In the genomic region with DNA sequence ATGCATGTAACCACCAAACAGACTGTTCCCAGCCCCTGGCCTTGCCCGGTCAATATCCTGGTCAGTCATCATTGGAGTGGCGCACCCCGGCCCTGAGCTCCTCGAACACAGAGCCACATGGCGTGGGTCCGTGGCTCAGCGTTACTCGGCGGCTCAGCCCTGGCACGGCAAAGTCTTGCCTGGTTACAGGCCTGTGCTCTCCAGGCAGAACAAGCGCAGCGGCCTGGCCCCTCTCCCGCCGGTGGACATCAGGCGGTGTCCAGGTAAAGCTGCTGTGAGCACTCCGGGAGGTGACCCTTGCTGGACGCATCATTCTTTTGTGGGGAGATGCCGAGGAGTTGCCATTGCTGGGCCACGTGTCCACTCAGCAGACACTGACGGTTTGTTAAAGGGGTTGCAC, we compare ENCODE assay signal across 27 cellular contexts.
"Had no signal": no experiment of that assay in that cellular context is flagged by ENCODE, and none has a peak within 500 bp of the region (broad histone marks: within the 10 kb centered on the region; RNA-seq: fewer than 3 reads in every experiment).

No MANE protein-coding gene starts in this region.

- H3K27ac ChIP-seq: colonic mucosa, esophagus muscularis mucosa, foreskin keratinocyte, gastroesophageal sphincter, heart right ventricle, lower lobe of right lung, pancreas, right lobe of liver, testis, tibial artery had no signal

- ATAC-seq: foreskin keratinocyte; gastroesophageal sphincter; left ventricle myocardium superior; natural killer cell; pancreas; stimulated activated memory B cell treated with anti-CD40 and anti-IgM and Interleukin-4, amounts not matched to agents 10 μg/mL and 1 μg/mL and 100 μg/mL, for 72 hours; stimulated activated naive CD8-positive, alpha-beta T cell treated with anti-CD3 and anti-CD28 coated beads, Interleukin-15, Interleukin-2, amounts not matched to agents 100 U/mL and 50 U/mL, for 24 hours had no signal

- DNase-seq: colonic mucosa; effector CD8-positive, alpha-beta T cell; endodermal cell; foreskin keratinocyte; heart right ventricle; hippocampal formation; kidney glomerular epithelial cell; left ventricle myocardium superior; lower lobe of right lung; natural killer cell; retina; stimulated activated CD4-positive, alpha-beta T cell treated with anti-CD3 and anti-CD28 coated beads, Interleukin-2, amount 100 ng/mL, for 24 hours; stimulated activated CD4-positive, alpha-beta T cell treated with anti-CD3 and anti-CD28 coated beads, Interleukin-4, amount 100 ng/mL, for 24 hours; stimulated activated naive CD8-positive, alpha-beta T cell treated with anti-CD3 and anti-CD28 coated beads, Interleukin-15, Interleukin-2, amounts not matched to agents 100 U/mL and 50 U/mL, for 24 hours; substantia nigra; testis; tibial artery had no signal

- H3K27me3 Mint-ChIP-seq: dendritic cell treated with granulocyte-macrophage colony-stimulating factor and Interleukin-4, amounts not matched to agents 40 ng/mL and 50 ng/mL, for 4 days; stimulated activated memory B cell treated with anti-CD40 and anti-IgM and Interleukin-4, amounts not matched to agents 10 μg/mL and 1 μg/mL and 100 μg/mL, for 72 hours; type B pancreatic cell had no signal

- H3K27ac Mint-ChIP-seq: endodermal cell; natural killer cell; stimulated activated memory B cell treated with anti-CD40 and anti-IgM and Interleukin-4, amounts not matched to agents 10 μg/mL and 1 μg/mL and 100 μg/mL, for 72 hours; type B pancreatic cell had no signal

- FAIRE-seq: endothelial cell of umbilical vein, islet of Langerhans, pancreas had no signal

- H3K9me3 ChIP-seq: colonic mucosa, esophagus muscularis mucosa, gastroesophageal sphincter, lower lobe of right lung, pancreas, right lobe of liver, testis, tibial artery had no signal

- H3K27me3 ChIP-seq: colonic mucosa, esophagus muscularis mucosa, foreskin keratinocyte, gastroesophageal sphincter, heart right ventricle, pancreas, right lobe of liver, testis, tibial artery had no signal

- H3K4me2 ChIP-seq: smooth muscle cell had no signal

- H3K4me3 Mint-ChIP-seq: dendritic cell treated with granulocyte-macrophage colony-stimulating factor and Interleukin-4, amounts not matched to agents 40 ng/mL and 50 ng/mL, for 4 days; endodermal cell; natural killer cell; stimulated activated memory B cell treated with anti-CD40 and anti-IgM and Interleukin-4, amounts not matched to agents 10 μg/mL and 1 μg/mL and 100 μg/mL, for 72 hours; type B pancreatic cell had no signal

- H3K4me1 ChIP-seq: colonic mucosa, foreskin keratinocyte, pancreas had no signal

- H3K4me3 ChIP-seq: colonic mucosa, esophagus muscularis mucosa, gastroesophageal sphincter, heart right ventricle, lower lobe of right lung, pancreas, right lobe of liver, smooth muscle cell, testis, tibial artery had no signal
